ENCODE assay signal across 28 cellular contexts in genomic region chr4:120544838-120545237, GRCh38.
"Had no signal": no experiment of that assay in that cellular context is flagged by ENCODE, and none has a peak within 500 bp of the region (broad histone marks: within the 10 kb centered on the region; RNA-seq: fewer than 3 reads in every experiment).

No MANE protein-coding gene starts in this region.

- H3K4me1 ChIP-seq: adrenal gland, body of pancreas, right atrium auricular region, transverse colon had no signal

- H3K27me3 ChIP-seq: adrenal gland, body of pancreas, cardiac muscle cell, right atrium auricular region, transverse colon had no signal

- H3K9me3 ChIP-seq: body of pancreas, right atrium auricular region, transverse colon had no signal

- H3K4me3 ChIP-seq: adrenal gland, body of pancreas, cardiac muscle cell, coronary artery, right atrium auricular region, transverse colon had no signal

- H3K27ac ChIP-seq: adrenal gland, body of pancreas, cardiac muscle cell, coronary artery, dorsolateral prefrontal cortex, right atrium auricular region, transverse colon, WERI-Rb-1 had no signal

- FAIRE-seq: kidney, TTC549, urothelium cell line had no signal

- DNase-seq: activated CD4-positive, alpha-beta T cell treated with anti-CD3 and anti-CD28 coated beads for 48 hours; activated CD4-positive, alpha-beta T cell treated with anti-CD3 and anti-CD28 coated beads, Interleukin-2, amount 50 U/mL, for 48 hours; activated CD8-positive, alpha-beta memory T cell treated with anti-CD3 and anti-CD28 coated beads for 24 hours; activated effector memory CD4-positive, alpha-beta T cell treated with Interleukin-2 at 50 U/mL for 16 hours; activated naive CD4-positive, alpha-beta T cell treated with Interleukin-2 at 50 U/mL for 16 hours; adrenal gland; aorta; body of pancreas; cerebellar nuclear complex; dorsolateral prefrontal cortex; effector memory CD4-positive, alpha-beta T cell; head of caudate nucleus; hippocampal formation; immature natural killer cell; kidney; left colon; naive thymus-derived CD4-positive, alpha-beta T cell; occipital lobe; stimulated activated CD4-positive, alpha-beta T cell treated with anti-CD3 and anti-CD28 coated beads, Interleukin-2, amount 100 ng/mL, for 48 hours; stimulated activated naive CD4-positive, alpha-beta T cell treated with Interleukin-2 at 50 U/mL for 16 hours; T-helper 9 cell; transverse colon; WERI-Rb-1 had no signal

- H3K36me3 ChIP-seq: adrenal gland, cardiac muscle cell, right atrium auricular region, transverse colon, WERI-Rb-1 had no signal
